ENCODE assay signal across 9 cellular contexts in the genomic region with DNA sequence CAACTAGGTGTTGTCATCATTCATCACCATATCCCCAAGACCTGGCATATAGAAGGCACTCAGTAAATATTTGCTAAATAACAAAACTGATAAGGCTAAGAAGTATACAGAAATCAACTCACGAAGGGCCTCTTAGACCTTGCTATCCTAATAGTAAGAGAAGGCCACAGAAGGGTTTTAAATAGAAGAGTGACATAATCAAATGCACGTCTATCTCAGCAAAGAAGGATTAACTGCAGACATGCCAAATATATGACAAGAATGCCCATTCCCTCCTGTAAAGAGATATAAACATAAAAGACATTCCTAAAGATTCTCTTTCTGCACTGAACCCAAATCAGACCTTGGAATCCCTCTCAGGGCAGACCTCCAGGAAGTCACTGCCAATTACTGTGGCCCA.
"Had no signal": no experiment of that assay in that cellular context is flagged by ENCODE, and none has a peak within 500 bp of the region (broad histone marks: within the 10 kb centered on the region; RNA-seq: fewer than 3 reads in every experiment).

No MANE protein-coding gene starts in this region.

- ATAC-seq: activated CD4-positive, alpha-beta T cell treated with anti-CD3 and anti-CD28 coated beads for 36 hours; esophagus mucosa had no signal

- H3K27ac ChIP-seq: skin epidermis, VCaP had no signal

- H3K4me3 ChIP-seq: skin epidermis had no signal

- DNase-seq: activated CD4-positive, alpha-beta memory T cell treated with anti-CD3 and anti-CD28 coated beads, Interleukin-2, amount 10 ng/mL, durations not matched to agents 7 days and 5 days; activated CD4-positive, alpha-beta T cell treated with anti-CD3 and anti-CD28 coated beads for 36 hours; activated naive CD4-positive, alpha-beta T cell; T-helper 1 cell had no signal

- FAIRE-seq: endometrium, islet of Langerhans had no signal
